1 cellular context compared by ENCODE assay signal in the genomic region with DNA sequence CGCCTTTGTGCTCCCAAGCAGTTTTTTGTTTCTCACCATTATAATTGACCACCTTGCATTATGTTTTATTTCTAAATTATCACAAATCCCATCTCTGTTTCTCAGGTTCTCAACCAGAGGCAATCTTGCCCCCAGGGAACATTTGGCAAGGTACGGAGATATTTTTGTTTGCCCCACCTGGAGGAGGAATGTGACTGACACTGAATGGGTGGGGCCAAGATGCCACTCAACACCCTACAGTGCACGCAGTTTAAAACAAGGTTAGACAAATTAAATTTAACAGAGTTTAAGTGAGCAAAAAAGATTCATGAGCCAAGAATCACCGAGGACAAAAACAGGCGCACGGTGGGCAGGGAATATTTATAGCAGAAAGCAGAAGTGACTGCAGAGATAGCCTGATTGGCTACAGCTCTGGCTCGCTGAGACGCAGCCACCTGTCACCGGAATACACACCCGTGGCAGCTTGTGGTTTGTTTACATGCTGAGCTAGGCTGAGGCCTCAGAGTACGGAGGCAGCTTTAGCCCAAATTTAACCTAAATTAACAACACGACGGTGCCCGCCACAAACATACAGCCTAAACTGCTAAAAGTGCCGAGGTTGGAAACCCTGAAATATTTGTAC.
TF ChIP-seq lines count a peak whose summit lies in the region.

No MANE protein-coding gene starts in this region.

TF ChIP-seq in H1, 55 proteins besides CTCF, POLR2A, EP300 and RAD21:
- no peak for TF ChIP-seq ZNF274 (IDR thresholded peaks at IDR 0.05; ENCODE audit: borderline replicate concordance, extremely low read depth, low read length)
- TF ChIP-seq POLR2AphosphoS5 (IDR thresholded peaks at IDR 0.05; ENCODE audit: low read depth, low read length): no peak
- no peak for TF ChIP-seq SAP30 (IDR thresholded peaks at IDR 0.05; ENCODE audit: insufficient read depth, insufficient replicate concordance, low read length)
